In genomic region chr1:113887392-113887767, GRCh38 we compare ENCODE assay signal across 1 cellular context.
TF ChIP-seq lines count a peak whose summit lies in the region.

TSS of gene BCL2L15 (minus strand) at chr1:113887581. CDS start at chr1:113887375, 206 bp downstream.

TF ChIP-seq in K562, 482 proteins besides CTCF, POLR2A, EP300 and RAD21:
- TF ChIP-seq MAFG (tag; conservative IDR thresholded peaks at IDR 0.05) (no peak), SMARCB1 (IDR thresholded peaks at IDR 0.05; ENCODE audit: insufficient read length, low read depth) (no peak), TEAD1 (CRISPR knock-in tag; IDR thresholded peaks at IDR 0.05) (no peak), ZBTB2 (IDR thresholded peaks at IDR 0.05) (no peak)
